Comparison of ENCODE assay signal across 10 cellular contexts in the genomic region with DNA sequence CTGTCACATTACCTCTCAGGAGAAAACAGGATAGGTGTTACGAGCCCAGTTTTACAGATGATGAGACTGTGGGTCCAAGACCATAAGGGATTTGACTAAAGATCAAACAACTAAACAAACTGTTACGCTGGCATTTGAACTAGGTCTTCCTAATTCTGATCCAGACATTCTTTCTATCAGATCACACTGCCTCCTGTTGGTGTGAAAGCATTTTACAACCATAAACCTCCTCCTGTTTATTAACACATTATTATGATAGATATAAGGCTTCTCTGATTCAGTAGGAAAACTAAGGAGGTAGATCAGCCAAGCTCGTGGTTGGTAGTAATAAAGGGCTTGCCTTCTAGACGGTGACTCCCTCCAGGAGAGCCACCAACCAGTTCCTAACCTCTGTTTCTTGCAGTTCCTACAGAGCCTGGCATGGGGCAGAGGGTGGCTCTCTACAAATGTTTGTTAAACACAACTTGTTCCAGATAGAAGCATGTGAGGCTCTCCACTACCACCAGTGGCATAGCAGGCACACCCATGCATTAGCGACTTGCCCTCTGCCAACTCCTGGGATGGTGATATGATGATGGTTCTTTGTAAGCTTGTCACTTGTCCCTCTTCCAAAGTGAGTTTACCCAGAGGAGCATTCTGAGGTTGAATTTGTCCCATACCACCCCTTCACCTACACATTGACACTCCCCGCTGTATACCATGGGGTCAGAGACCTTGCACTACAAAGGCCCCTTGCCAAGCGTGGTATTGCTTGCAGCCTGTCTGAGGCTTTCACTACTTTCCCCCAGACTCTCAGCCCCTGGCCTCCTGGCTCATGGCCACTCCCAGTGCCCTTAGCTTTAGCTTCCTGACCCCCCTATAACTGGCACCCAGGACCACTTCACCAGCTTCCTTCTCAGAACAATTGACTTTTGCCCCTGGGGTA.
DNase-seq lines count a peak whose midpoint lies in the region; ATAC-seq, FAIRE-seq and TF ChIP-seq lines count a peak whose summit lies in the region.
"Had no signal": no experiment of that assay in that cellular context is flagged by ENCODE, and none has a peak within 500 bp of the region (broad histone marks: within the 10 kb centered on the region; RNA-seq: fewer than 3 reads in every experiment).

No MANE protein-coding gene starts in this region.

- no peak overlapping the region for H3K9ac ChIP-seq in kidney (ENCODE audit: low read length in 2 of 2)

- peak; percentile 29; the same call in 1 of the 2 replicates for TF ChIP-seq CTCF in WERI-Rb-1 (IDR thresholded peaks at IDR 0.05; ENCODE audit: low read depth, low read length)
- TF ChIP-seq CTCF in kidney (IDR thresholded peaks at IDR 0.05; ENCODE audit: borderline replicate concordance, extremely low read depth, insufficient read depth), result peak; percentile 23

- no peaks in the 10 kb centered on the region for H3K27me3 ChIP-seq in WERI-Rb-1 (ENCODE audit: insufficient read depth, low read depth, severe bottlenecking)

- H3K4me3 ChIP-seq in WERI-Rb-1 (ENCODE audit: low read depth, low read length) (no peak overlapping the region), kidney (ENCODE audit: low read length in 2 of 2) (no peak overlapping the region)

- H3K4me1 ChIP-seq in kidney (ENCODE audit: control insufficient read depth in 1 of 2, insufficient read depth in 1 of 2, low read depth in 1 of 2, low read length in 2 of 2), result no peaks in the 10 kb centered on the region

- H3K27ac ChIP-seq in WERI-Rb-1 (no peak overlapping the region), kidney (ENCODE audit: low read depth in 2 of 2, low read length in 2 of 2) (no peak overlapping the region)

- no peak for ATAC-seq in HG02981 (IDR thresholded peaks at IDR 0.05; ENCODE audit: unreplicated experiment)
- ATAC-seq: activated CD4-positive, CD25-positive, alpha-beta regulatory T cell treated with anti-CD3 and anti-CD28 coated beads, Interleukin-2, amount 50 U/mL, for 24 hours had no signal

- no peaks in the 10 kb centered on the region for H3K9me3 ChIP-seq in WERI-Rb-1 (ENCODE audit: severe bottlenecking)
- H3K9me3 ChIP-seq in kidney (ENCODE audit: control insufficient read depth in 1 of 2, low read length in 2 of 2), result peaks cover 0 to 3% of the 10 kb centered on the region in 2 donors

- peak; percentile 18 for DNase-seq in AG08395 (ENCODE audit: low spot score)
- DNase-seq in HCEC 1CT, result peak; percentile 24
- DNase-seq in WERI-Rb-1, result no peak
- no peak for DNase-seq in kidney
- DNase-seq in NCI-H1048 (lab: John Stamatoyannopoulos, UW), result no peak
- no peak for DNase-seq in mucosa of gallbladder (ENCODE audit: low spot score)
- no peak for DNase-seq in NCI-H2227 (lab: John Stamatoyannopoulos, UW; ENCODE audit: unreplicated experiment)
- DNase-seq: NCI-H2171 had no signal

- FAIRE-seq in kidney (lab: Jason Lieb, UNC), result no peak

- no peaks in the 10 kb centered on the region for H3K36me3 ChIP-seq in WERI-Rb-1
- no peaks in the 10 kb centered on the region for H3K36me3 ChIP-seq in kidney (ENCODE audit: control insufficient read depth in 1 of 2, insufficient read depth in 2 of 2, low read length in 2 of 2)

- intact Hi-C loops in kidney (cut with DNase I), result no loop called here

Comparison
In these comparisons a context has a peak if more than half of its experiments do, and no peak if none do; other contexts are left out.
1. DNase-seq: peak in AG08395 (single experiment) and HCEC 1CT (single experiment); none in WERI-Rb-1 (single experiment), kidney (single experiment), NCI-H1048 (single experiment), mucosa of gallbladder (single experiment) and NCI-H2227 (single experiment).